1 cellular context compared by ENCODE assay signal in the genomic region with DNA sequence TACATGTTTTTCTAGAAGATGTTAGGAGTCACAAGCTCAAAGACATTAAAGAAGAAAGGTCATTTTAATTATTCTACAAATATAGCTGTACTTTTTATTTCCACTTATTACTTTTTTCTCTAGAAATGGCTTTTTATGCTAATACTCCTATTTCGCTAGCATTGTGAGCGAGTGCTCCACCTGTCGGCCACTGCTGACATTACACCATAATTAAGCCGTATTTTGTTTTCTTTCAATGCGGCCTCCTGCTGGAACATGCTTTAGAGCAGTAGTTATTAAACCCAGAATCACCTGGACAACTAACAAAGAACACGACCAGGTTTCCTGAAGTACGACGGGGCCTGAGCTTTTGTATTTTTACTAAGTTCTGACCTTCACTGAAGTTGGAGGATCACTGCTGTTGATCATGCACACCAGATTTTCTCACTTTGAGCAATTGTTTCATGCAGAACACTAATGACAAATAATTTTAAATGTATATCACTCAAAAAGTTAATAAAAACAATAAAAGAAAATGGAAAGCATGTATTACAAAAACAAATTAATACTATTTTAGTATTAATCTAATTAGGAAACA.
TF ChIP-seq lines count a peak whose summit lies in the region.

No MANE protein-coding gene starts in this region.

TF ChIP-seq in GM23338, 12 proteins besides CTCF, POLR2A, EP300 and RAD21 (continued from another document):
- TF ChIP-seq ZNF462 (CRISPR knock-in tag; IDR thresholded peaks at IDR 0.05) (no peak), EZH2 (IDR thresholded peaks at IDR 0.05; ENCODE audit: low read depth, unreplicated experiment) (no peak)
TF ChIP-seq in GM23338: peak in this region for 0.
